In the genomic region with DNA sequence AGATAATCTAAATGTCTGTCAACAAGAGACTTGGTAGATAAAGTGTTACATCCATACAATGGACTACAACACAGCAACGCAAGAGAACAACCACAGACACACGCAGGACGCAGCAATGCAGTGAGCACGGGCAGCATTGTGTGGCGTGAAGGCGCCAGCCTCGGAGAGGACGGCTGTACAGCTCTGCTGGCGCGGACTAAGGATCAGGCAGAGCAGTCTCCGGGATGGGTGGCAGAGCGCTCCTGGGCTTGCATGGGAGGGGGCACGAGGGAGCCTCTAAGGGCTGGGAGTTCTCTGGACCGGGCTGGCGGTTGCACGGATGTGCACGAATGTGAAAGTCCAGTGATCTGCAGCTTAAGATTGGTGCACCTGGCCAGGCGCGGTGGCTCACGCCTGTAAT, we compare ENCODE assay signal across 18 cellular contexts. TPM values are rescaled to one million over a fixed set of nuclear protein-coding genes. Genes with fewer than 3 reads are reported as not detected.
DNase-seq lines count a peak whose midpoint lies in the region; ATAC-seq, FAIRE-seq and TF ChIP-seq lines count a peak whose summit lies in the region.
"Had no signal": no experiment of that assay in that cellular context is flagged by ENCODE, and none has a peak within 500 bp of the region (broad histone marks: within the 10 kb centered on the region; RNA-seq: fewer than 3 reads in every experiment).

No MANE protein-coding gene starts in this region.

- no peak for DNase-seq in CD4-positive, alpha-beta T cell
- DNase-seq in K562 (ENCODE audit: extremely low read depth in 1 of 4, low spot score in 3 of 4): no peak
- no peak for DNase-seq in neural crest cell (ENCODE audit: low read depth, low spot score)
- no peak for DNase-seq in urothelium cell line (ENCODE audit: low spot score)
- DNase-seq in gastrocnemius medialis: no peak
- DNase-seq: Caco-2; CD8-positive, alpha-beta memory T cell; DND-41; GDM1; GOT3; HFFc6 had no signal

- no peak overlapping the region for H3K27ac ChIP-seq in CD4-positive, alpha-beta T cell (ENCODE audit: low read depth, low read length)
- H3K27ac ChIP-seq in K562 (ENCODE audit: extremely low read depth, low read depth, low read length) (no peak overlapping the region), gastrocnemius medialis (no peak overlapping the region)
- H3K27ac ChIP-seq: A549 had no signal

- H3K36me3 ChIP-seq in K562 (ENCODE audit: control insufficient read depth, insufficient read depth, low read length): no peaks in the 10 kb centered on the region
- no peaks in the 10 kb centered on the region for H3K36me3 ChIP-seq in gastrocnemius medialis
- H3K36me3 ChIP-seq: HAP-1 had no signal

- no peaks in the 10 kb centered on the region for H4K20me1 ChIP-seq in K562 (replicated peaks; ENCODE audit: control insufficient read depth, insufficient read depth, low read length)

- no peak overlapping the region for H3K4me2 ChIP-seq in K562 (ENCODE audit: insufficient read depth, low read length)
- H3K4me2 ChIP-seq: A549 had no signal

- no peaks in the 10 kb centered on the region for H3K4me1 Mint-ChIP-seq in CD4-positive, alpha-beta T cell (ENCODE audit: low read depth)
- H3K4me1 Mint-ChIP-seq in neural crest cell: peaks cover 75% of the 10 kb centered on the region

- peaks cover 24% of the 10 kb centered on the region for H3K27me3 Mint-ChIP-seq in CD4-positive, alpha-beta T cell
- peaks cover 10% of the 10 kb centered on the region for H3K27me3 Mint-ChIP-seq in neural crest cell (ENCODE audit: low read depth)

- no peak overlapping the region for H3K4me3 ChIP-seq in K562
- H3K4me3 ChIP-seq in gastrocnemius medialis: no peak overlapping the region
- H3K4me3 ChIP-seq: A549, HAP-1 had no signal

- TF ChIP-seq POLR2A in K562 (conservative IDR thresholded peaks at IDR 0.05): no peak
- TF ChIP-seq POLR2A in gastrocnemius medialis (IDR thresholded peaks at IDR 0.05): no peak

- CTCF ChIA-PET in CD4-positive, alpha-beta T cell (lab: Charles Lee): no interaction called here
- CTCF ChIA-PET in K562 (lab: Yijun Ruan, JAX; ENCODE audit: low intra/inter-chr PET ratio): no interaction called here

- no peaks in the 10 kb centered on the region; the same call in 2 of the 3 replicates for H3K79me2 ChIP-seq in K562 (ENCODE audit: control insufficient read depth, insufficient read depth, low read length)

- H3K27me3 ChIP-seq in CD4-positive, alpha-beta T cell (ENCODE audit: control insufficient read depth, insufficient read depth, low read length): peaks cover 17% of the 10 kb centered on the region
- H3K27me3 ChIP-seq in K562 (ENCODE audit: control insufficient read depth in 2 of 2, insufficient read depth in 2 of 2, low read length in 2 of 2) (no peaks in the 10 kb centered on the region), gastrocnemius medialis (no peaks in the 10 kb centered on the region)

- TF ChIP-seq CTCF in CD4-positive, alpha-beta T cell (IDR thresholded peaks at IDR 0.05): no peak
- TF ChIP-seq CTCF in K562 (IDR thresholded peaks at IDR 0.05 in 2 of 3, conservative IDR thresholded peaks at IDR 0.05 in 1 of 3; ENCODE audit: insufficient read depth in 2 of 3, low read depth in 1 of 3, low read length in 3 of 3) (no peak), neural crest cell (conservative IDR thresholded peaks at IDR 0.05) (no peak), gastrocnemius medialis (IDR thresholded peaks at IDR 0.05 in 4 of 5, conservative IDR thresholded peaks at IDR 0.05 in 1 of 5) (no peak)

- no peaks in the 10 kb centered on the region for H3K9me3 ChIP-seq in CD4-positive, alpha-beta T cell (ENCODE audit: control insufficient read depth, low read length)
- H3K9me3 ChIP-seq in K562 (replicated peaks; ENCODE audit: control insufficient read depth, insufficient read depth, low read depth, low read length) (no peaks in the 10 kb centered on the region), gastrocnemius medialis (no peaks in the 10 kb centered on the region)
- H3K9me3 ChIP-seq: A549, Caco-2, HAP-1 had no signal

- TF ChIP-seq RAD21 in K562 (CRISPR knock-in tag; conservative IDR thresholded peaks at IDR 0.05 in 1 of 2, IDR thresholded peaks at IDR 0.05 in 1 of 2): no peak

- no peaks in the 10 kb centered on the region for H3K9me1 ChIP-seq in K562 (ENCODE audit: control insufficient read depth, insufficient read depth, low read length)

- no peak overlapping the region for H3K27ac Mint-ChIP-seq in CD4-positive, alpha-beta T cell
- no peak overlapping the region for H3K27ac Mint-ChIP-seq in neural crest cell (ENCODE audit: unreplicated experiment)
- H3K27ac Mint-ChIP-seq: CD14-positive monocyte; CD8-positive, alpha-beta memory T cell; HFFc6 had no signal

- H3K36me3 Mint-ChIP-seq in CD4-positive, alpha-beta T cell (ENCODE audit: low read depth): no peaks in the 10 kb centered on the region
- H3K36me3 Mint-ChIP-seq in neural crest cell (ENCODE audit: low read depth): no peaks in the 10 kb centered on the region
- H3K36me3 Mint-ChIP-seq: CD14-positive monocyte; CD8-positive, alpha-beta memory T cell had no signal

- WGBS in K562 (ENCODE audit: insufficient coverage, low coverage, missing lambda C conversion rate): 82% methylated on average over 20 of the region's 20 CpGs

- intact Hi-C loops in CD4-positive, alpha-beta T cell (cut with DNase I, micrococcal nuclease): no loop called here
- intact Hi-C loops in K562 (cut with micrococcal nuclease) (no loop called here), gastrocnemius medialis (cut with DNase I; ENCODE audit: low total_unique reads) (no loop called here)

- H3K9me3 Mint-ChIP-seq in CD4-positive, alpha-beta T cell: no peaks in the 10 kb centered on the region
- peaks cover 3% of the 10 kb centered on the region for H3K9me3 Mint-ChIP-seq in neural crest cell
- H3K9me3 Mint-ChIP-seq: CD8-positive, alpha-beta memory T cell; HFFc6 had no signal

- POLR2A ChIA-PET in CD4-positive, alpha-beta T cell (lab: Charles Lee): no interaction called here
- POLR2A ChIA-PET in K562 (lab: Yijun Ruan, JAX): interaction anchor here (1.2 kb wide), 1 partner anchor 24 kb away, joined by 4 read pairs; no protein-coding TSS in a partner anchor

- TF ChIP-seq EP300 in K562 (IDR thresholded peaks at IDR 0.05; ENCODE audit: low read length): no peak

- H3K4me1 ChIP-seq in K562 (replicated peaks in 1 of 2; ENCODE audit: control insufficient read depth in 2 of 2, insufficient read depth in 2 of 2, low read length in 2 of 2) (peaks cover 22 to 60% of the 10 kb centered on the region in 2 experiments), gastrocnemius medialis (peaks cover 13 to 17% of the 10 kb centered on the region in 2 donors)
- H3K4me1 ChIP-seq: HAP-1 had no signal

- H2AFZ ChIP-seq in K562 (ENCODE audit: low read depth, low read length): no peak overlapping the region

- no peak for ATAC-seq in CD4-positive, alpha-beta T cell (ENCODE audit: poor library complexity)
- ATAC-seq in K562: no peak
- no peak for ATAC-seq in gastrocnemius medialis
- no peak for ATAC-seq in GM18861 (IDR thresholded peaks at IDR 0.05; ENCODE audit: unreplicated experiment)
- ATAC-seq: A549 had no signal

- BruUV-seq in K562 (replicated peaks; lab: Mats Ljungman, UMichigan): no TSS peak

- in situ Hi-C loops in K562 (cut with MboI): no loop called here
- in situ Hi-C loops in gastrocnemius medialis (cut with MboI; ENCODE audit: low sequenced_read_pairs in 4 of 4): loop anchor here in 1 of 4 donors (25.0 kb wide), 1 partner anchor 216 kb away; no protein-coding TSS in a partner anchor

- peak overlapping the region; percentile 27 for H3K4me3 Mint-ChIP-seq in CD4-positive, alpha-beta T cell
- peak overlapping the region; percentile 56 for H3K4me3 Mint-ChIP-seq in neural crest cell
- H3K4me3 Mint-ChIP-seq: CD14-positive monocyte, HFFc6 had no signal

- H3K9ac ChIP-seq in K562 (ENCODE audit: insufficient read depth in 1 of 2, low read depth in 2 of 2, low read length in 2 of 2): peak overlapping the region in 1 of 2 experiments; percentile 38; a peak in 1 of 4 replicates

- FAIRE-seq in K562 (lab: Jason Lieb, UNC) (no peak), urothelium cell line (lab: Jason Lieb, UNC) (peak; percentile 93)
- FAIRE-seq: A549, GM12892, GM19239, HTR-8/SVneo had no signal

RNA-seq across cellular contexts. Expression of a gene that starts 34.5 kb away (rescaled TPM):
- 1,000 to 10,000 TPM; 1,296 to 1,318 TPM for total RNA-seq in CD4-positive, alpha-beta T cell
- total RNA-seq in K562 (2011; cell fraction: chromatin; rRNA removed; ENCODE audit: low replicate concordance): 264 and 482 TPM in 2 replicates
- 393 and 500 TPM in 2 replicates for total RNA-seq in K562 (2011; cell fraction: nucleolus; rRNA removed)
- total RNA-seq in K562 (2011; cell fraction: nucleoplasm; rRNA removed): 388 and 427 TPM in 2 replicates
- total RNA-seq in K562 (2014; rRNA removed): 1,572 and 2,328 TPM in 2 replicates
- total RNA-seq in K562 (2014; rRNA removed; fragmentation: Illumina TruSeq; extraction: Trizol): 512 and 566 TPM in 2 replicates
- 568 and 574 TPM in 2 replicates for total RNA-seq in K562 (2015; rRNA removed; fragmentation: Illumina TruSeq; extraction: Trizol)
- 1,775 and 1,801 TPM in 2 replicates for total RNA-seq in K562 (2021)
- 224 and 602 TPM in 2 replicates for polyA plus RNA-seq in K562 (2011; rRNA removed)
- 901 and 1,415 TPM in 2 replicates for polyA plus RNA-seq in K562 (2011; cell fraction: cytosol; rRNA removed)
- polyA plus RNA-seq in K562 (2011; cell fraction: nucleus; rRNA removed): 1,206 and 1,333 TPM in 2 replicates
- 1,311 and 3,206 TPM in 2 replicates for polyA plus RNA-seq in K562 (2012)
- polyA plus RNA-seq in K562 (2014; fragmentation: Illumina TruSeq; extraction: Trizol): 990 and 2,987 TPM in 2 replicates
- 100 to 1,000 TPM; 259 to 386 TPM for polyA plus RNA-seq in K562 (2014; fragmentation: Nextera tagmentation; extraction: Ambion mirVana)
- polyA plus RNA-seq in K562 (2014; rRNA removed): 831 and 1,109 TPM in 2 replicates
- 205 and 410 TPM in 2 replicates for polyA minus RNA-seq in K562 (2011; rRNA and poly(A)+ RNA removed)
- 580 and 1,178 TPM in 2 replicates for polyA minus RNA-seq in K562 (2011; cell fraction: cytosol; rRNA and poly(A)+ RNA removed)
- polyA minus RNA-seq in K562 (2011; cell fraction: nucleus; rRNA and poly(A)+ RNA removed): 230 and 388 TPM in 2 replicates
- total RNA-seq in neural crest cell: 4,235 and 4,315 TPM in 2 replicates
- 100 to 1,000 TPM; 322 to 934 (median 415) TPM for total RNA-seq in gastrocnemius medialis

RNA-seq across cellular contexts. Expression of a gene that starts 50.1 kb away (rescaled TPM):
- 1 to 10 TPM; 1.0 to 1.1 TPM for total RNA-seq in CD4-positive, alpha-beta T cell
- total RNA-seq in K562 (2011; cell fraction: chromatin; rRNA removed; ENCODE audit: low replicate concordance): 0.23 TPM in 1 of 2 replicates, not detected in the other
- total RNA-seq in K562 (2011; cell fraction: nucleolus; rRNA removed): 0.26 and 0.33 TPM in 2 replicates
- 0.37 TPM in 1 of 2 replicates, not detected in the other for total RNA-seq in K562 (2011; cell fraction: nucleoplasm; rRNA removed)
- total RNA-seq in K562 (2014; rRNA removed): not detected in 2 replicates
- total RNA-seq in K562 (2014; rRNA removed; fragmentation: Illumina TruSeq; extraction: Trizol): not detected in 2 replicates
- not detected in 2 replicates for total RNA-seq in K562 (2015; rRNA removed; fragmentation: Illumina TruSeq; extraction: Trizol)
- total RNA-seq in K562 (2021): not detected in 2 replicates
- polyA plus RNA-seq in K562 (2011; rRNA removed): not detected in 2 replicates
- polyA plus RNA-seq in K562 (2011; cell fraction: cytosol; rRNA removed): not detected in 2 replicates
- polyA plus RNA-seq in K562 (2011; cell fraction: nucleus; rRNA removed): 0.14 TPM in 1 of 2 replicates, not detected in the other
- polyA plus RNA-seq in K562 (2012): 0.25 and 0.30 TPM in 2 replicates
- not detected in 2 replicates for polyA plus RNA-seq in K562 (2014; fragmentation: Illumina TruSeq; extraction: Trizol)
- not detected for polyA plus RNA-seq in K562 (2014; fragmentation: Nextera tagmentation; extraction: Ambion mirVana)
- polyA plus RNA-seq in K562 (2014; rRNA removed): 0.08 TPM in 1 of 2 replicates, not detected in the other
- polyA minus RNA-seq in K562 (2011; rRNA and poly(A)+ RNA removed): not detected in 2 replicates
- not detected in 2 replicates for polyA minus RNA-seq in K562 (2011; cell fraction: cytosol; rRNA and poly(A)+ RNA removed)
- polyA minus RNA-seq in K562 (2011; cell fraction: nucleus; rRNA and poly(A)+ RNA removed): 0.13 TPM in 1 of 2 replicates, not detected in the other
- total RNA-seq in neural crest cell: 0.43 and 0.56 TPM in 2 replicates
- under 1 TPM in 2 of 4 donors, not detected in 2; 0.20 to 0.46 TPM for total RNA-seq in gastrocnemius medialis
- polyA plus RNA-seq: CD14-positive monocyte; CD8-positive, alpha-beta memory T cell had no signal
